Comparison of ENCODE assay signal across 13 cellular contexts in genomic region chr19:46828484-46828883, GRCh38. TPM values are rescaled to one million over a fixed set of nuclear protein-coding genes. Genes with fewer than 3 reads are reported as not detected.
DNase-seq lines count a peak whose midpoint lies in the region; ATAC-seq and TF ChIP-seq lines count a peak whose summit lies in the region.
"Had no signal": no experiment of that assay in that cellular context is flagged by ENCODE, and none has a peak within 500 bp of the region (broad histone marks: within the 10 kb centered on the region; RNA-seq: fewer than 3 reads in every experiment).

No MANE protein-coding gene starts in this region.

- no peak overlapping the region for H3K4me3 Mint-ChIP-seq in activated naive CD4-positive, alpha-beta T cell treated with anti-CD3 and anti-CD28 coated beads, Interleukin-2, amount 10 ng/mL, durations not matched to agents 7 days and 5 days
- H3K4me3 Mint-ChIP-seq in activated T-cell treated with anti-CD3 and anti-CD28 coated beads, Interleukin-2, amount 50 U/mL, for 24 hours = no peak overlapping the region

- no peak overlapping the region for H3K27ac ChIP-seq in heart right ventricle
- H3K27ac ChIP-seq: esophagus squamous epithelium had no signal

- no peak overlapping the region for H3K27ac Mint-ChIP-seq in activated naive CD4-positive, alpha-beta T cell treated with anti-CD3 and anti-CD28 coated beads, Interleukin-2, amount 10 ng/mL, durations not matched to agents 7 days and 5 days
- H3K27ac Mint-ChIP-seq in activated T-cell treated with anti-CD3 and anti-CD28 coated beads, Interleukin-2, amount 50 U/mL, for 24 hours = no peak overlapping the region

- H3K9me3 Mint-ChIP-seq in activated naive CD4-positive, alpha-beta T cell treated with anti-CD3 and anti-CD28 coated beads, Interleukin-2, amount 10 ng/mL, durations not matched to agents 7 days and 5 days = no peaks in the 10 kb centered on the region
- no peaks in the 10 kb centered on the region for H3K9me3 Mint-ChIP-seq in activated T-cell treated with anti-CD3 and anti-CD28 coated beads, Interleukin-2, amount 50 U/mL, for 24 hours

- DNase-seq in activated naive CD4-positive, alpha-beta T cell treated with Interleukin-2 at 50 U/mL for 16 hours = peak; percentile 72
- no peak for DNase-seq in activated naive CD4-positive, alpha-beta T cell treated with anti-CD3 and anti-CD28 coated beads, Interleukin-2, amount 10 ng/mL, durations not matched to agents 7 days and 5 days
- DNase-seq in activated T-cell treated with anti-CD3 and anti-CD28 coated beads, Interleukin-2, amount 50 U/mL, for 24 hours = peak; percentile 49
- peak; percentile 39 to 55 for DNase-seq in stimulated activated CD4-positive, alpha-beta T cell treated with anti-CD3 and anti-CD28 coated beads, Interleukin-12 subunit alpha, Interleukin-12 subunit beta, amount 100 ng/mL, for 24 hours (ENCODE audit: low read depth in 2 of 2)
- DNase-seq in stimulated activated naive CD8-positive, alpha-beta T cell treated with anti-CD3 and anti-CD28 coated beads, Interleukin-15, Interleukin-2, amounts not matched to agents 100 U/mL and 50 U/mL, for 24 hours = peak; percentile 68
- DNase-seq in heart right ventricle (no peak), DMS 273 (lab: John Stamatoyannopoulos, UW; ENCODE audit: unreplicated experiment) (no peak)
- DNase-seq: esophagus squamous epithelium, midbrain, NCI-H2081, posterior cingulate gyrus had no signal

- H3K4me3 ChIP-seq in heart right ventricle = no peak overlapping the region
- H3K4me3 ChIP-seq: esophagus squamous epithelium, K562 had no signal

- H3K4me1 Mint-ChIP-seq in activated naive CD4-positive, alpha-beta T cell treated with anti-CD3 and anti-CD28 coated beads, Interleukin-2, amount 10 ng/mL, durations not matched to agents 7 days and 5 days = peaks cover 14% of the 10 kb centered on the region
- peaks cover 12% of the 10 kb centered on the region for H3K4me1 Mint-ChIP-seq in activated T-cell treated with anti-CD3 and anti-CD28 coated beads, Interleukin-2, amount 50 U/mL, for 24 hours (ENCODE audit: low read depth)

- peaks cover 15% of the 10 kb centered on the region for H3K27me3 Mint-ChIP-seq in activated naive CD4-positive, alpha-beta T cell treated with anti-CD3 and anti-CD28 coated beads, Interleukin-2, amount 10 ng/mL, durations not matched to agents 7 days and 5 days
- no peaks in the 10 kb centered on the region for H3K27me3 Mint-ChIP-seq in activated T-cell treated with anti-CD3 and anti-CD28 coated beads, Interleukin-2, amount 50 U/mL, for 24 hours

- H3K9me3 ChIP-seq in heart right ventricle = no peaks in the 10 kb centered on the region
- H3K9me3 ChIP-seq: esophagus squamous epithelium had no signal

- intact Hi-C loops in heart right ventricle (cut with DNase I) = no loop called here

- WGBS in heart right ventricle, 2 donors = 84 to 87% methylated on average over 5 of the region's 5 CpGs

- no peaks in the 10 kb centered on the region for H3K36me3 Mint-ChIP-seq in activated naive CD4-positive, alpha-beta T cell treated with anti-CD3 and anti-CD28 coated beads, Interleukin-2, amount 10 ng/mL, durations not matched to agents 7 days and 5 days
- H3K36me3 Mint-ChIP-seq in activated T-cell treated with anti-CD3 and anti-CD28 coated beads, Interleukin-2, amount 50 U/mL, for 24 hours (ENCODE audit: low read depth) = no peaks in the 10 kb centered on the region

- peaks cover 0 to 6% (median 0%) of the 10 kb centered on the region in 9 donors for H3K4me1 ChIP-seq in heart right ventricle

- CTCF ChIA-PET in activated naive CD4-positive, alpha-beta T cell treated with anti-CD3 and anti-CD28 coated beads, Interleukin-2, amount 10 ng/mL, durations not matched to agents 7 days and 5 days (lab: Charles Lee) = interaction anchor here (0.6 to 1.9 kb wide), 3 partner anchors 36 to 75 kb away, joined by 3 to 6 read pairs (median 5); no protein-coding TSS in a partner anchor

- ATAC-seq in stimulated activated naive CD8-positive, alpha-beta T cell treated with anti-CD3 and anti-CD28 coated beads, Interleukin-15, Interleukin-2, amounts not matched to agents 100 U/mL and 50 U/mL, for 24 hours = peak; percentile 81
- ATAC-seq in HG02763 (IDR thresholded peaks at IDR 0.05; ENCODE audit: unreplicated experiment) (no peak), heart right ventricle (no peak)

- H3K27me3 ChIP-seq in heart right ventricle = no peaks in the 10 kb centered on the region
- H3K27me3 ChIP-seq: esophagus squamous epithelium had no signal

- H3K36me3 ChIP-seq in heart right ventricle = no peaks in the 10 kb centered on the region
- H3K36me3 ChIP-seq: esophagus squamous epithelium had no signal

- no peak for TF ChIP-seq CTCF in heart right ventricle (IDR thresholded peaks at IDR 0.05)

RNA-seq across cellular contexts. Expression of gene AP2S1, which starts 22.2 kb away (rescaled TPM):
- 100 to 1,000 TPM in 2 of 10 donors, 10 to 100 TPM in 8; 68.7 to 123 (median 79.0) TPM for total RNA-seq in heart right ventricle
- 100 to 1,000 TPM in 1 of 2 donors, 10 to 100 TPM in 1; 96.9 to 192 TPM for polyA plus RNA-seq in heart right ventricle

RNA-seq across cellular contexts. Expression of gene ARHGAP35, which starts 32.3 kb away (rescaled TPM):
- total RNA-seq in heart right ventricle = 10 to 100 TPM; 69.1 to 96.5 (median 74.0) TPM
- 10 to 100 TPM; 20.8 to 23.3 TPM for polyA plus RNA-seq in heart right ventricle

RNA-seq across cellular contexts. Expression of gene SLC1A5, which starts 40.1 kb away (rescaled TPM):
- total RNA-seq in heart right ventricle = 10 to 100 TPM in 2 of 10 donors, 1 to 10 TPM in 8; 3.2 to 17.7 (median 5.3) TPM
- 10 to 100 TPM in 1 of 2 donors, 1 to 10 TPM in 1; 6.3 to 30.5 TPM for polyA plus RNA-seq in heart right ventricle

Comparison
In these comparisons a context has a peak if more than half of its experiments do, and no peak if none do; other contexts are left out.
1. DNase-seq: peak in activated naive CD4-positive, alpha-beta T cell treated with Interleukin-2 at 50 U/mL for 16 hours (single experiment), activated T-cell treated with anti-CD3 and anti-CD28 coated beads, Interleukin-2, amount 50 U/mL, for 24 hours (single experiment), stimulated activated CD4-positive, alpha-beta T cell treated with anti-CD3 and anti-CD28 coated beads, Interleukin-12 subunit alpha, Interleukin-12 subunit beta, amount 100 ng/mL, for 24 hours (2 of 2) and stimulated activated naive CD8-positive, alpha-beta T cell treated with anti-CD3 and anti-CD28 coated beads, Interleukin-15, Interleukin-2, amounts not matched to agents 100 U/mL and 50 U/mL, for 24 hours (single experiment); none in activated naive CD4-positive, alpha-beta T cell treated with anti-CD3 and anti-CD28 coated beads, Interleukin-2, amount 10 ng/mL, durations not matched to agents 7 days and 5 days (single experiment), heart right ventricle (0 of 2) and DMS 273 (single experiment).